In genomic region chr3:27638604-27639003, GRCh38 we compare ENCODE assay signal across 20 cellular contexts.
"Had no signal": no experiment of that assay in that cellular context is flagged by ENCODE, and none has a peak within 500 bp of the region (broad histone marks: within the 10 kb centered on the region; RNA-seq: fewer than 3 reads in every experiment).

No MANE protein-coding gene starts in this region.

- H3K9me3 ChIP-seq: prostate gland, right atrium auricular region, transverse colon had no signal

- DNase-seq: activated CD8-positive, alpha-beta T cell treated with anti-CD3 and anti-CD28 coated beads for 36 hours; cerebellar nuclear complex; erythroblast; foreskin keratinocyte; stimulated activated CD4-positive, alpha-beta T cell treated with anti-CD3 and anti-CD28 coated beads, Interleukin-12 subunit alpha, Interleukin-12 subunit beta, amount 100 ng/mL, for 4 hours; transverse colon had no signal

- H3K36me3 Mint-ChIP-seq: activated naive CD4-positive, alpha-beta T cell treated with anti-CD3 and anti-CD28 coated beads, Interleukin-2, amount 50 U/mL, for 24 hours; naive thymus-derived CD8-positive, alpha-beta T cell had no signal

- H3K27me3 ChIP-seq: foreskin keratinocyte, right atrium auricular region, transverse colon had no signal

- H3K4me3 ChIP-seq: lung, prostate gland, right atrium auricular region, transverse colon had no signal

- H3K27me3 Mint-ChIP-seq: activated CD8-positive, alpha-beta memory T cell treated with anti-CD3 and anti-CD28 coated beads, Interleukin-2, amount 10 ng/mL, durations not matched to agents 7 days and 5 days; activated CD8-positive, alpha-beta T cell treated with anti-CD3 and anti-CD28 coated beads for 36 hours; activated naive CD4-positive, alpha-beta T cell treated with anti-CD3 and anti-CD28 coated beads, Interleukin-2, amount 50 U/mL, for 24 hours; naive thymus-derived CD8-positive, alpha-beta T cell; stimulated activated naive CD8-positive, alpha-beta T cell treated with anti-CD3 and anti-CD28 coated beads, Interleukin-15, amount 100 ng/mL, for 72 hours had no signal

- H3K36me3 ChIP-seq: prostate gland, right atrium auricular region, transverse colon had no signal

- H3K9me3 Mint-ChIP-seq: activated CD4-positive, alpha-beta T cell treated with anti-CD3 and anti-CD28 coated beads, Interleukin-2, amount 10 ng/mL, durations not matched to agents 24 days and 14 days; activated CD8-positive, alpha-beta T cell treated with anti-CD3 and anti-CD28 coated beads for 36 hours; activated naive CD4-positive, alpha-beta T cell treated with anti-CD3 and anti-CD28 coated beads, Interleukin-2, amount 50 U/mL, for 24 hours; immature natural killer cell; stimulated activated naive CD8-positive, alpha-beta T cell treated with anti-CD3 and anti-CD28 coated beads, Interleukin-15, amount 100 ng/mL, for 72 hours had no signal

- H3K27ac ChIP-seq: foreskin keratinocyte, prostate gland, right atrium auricular region, transverse colon had no signal

- ATAC-seq: foreskin keratinocyte, left lobe of liver had no signal

- FAIRE-seq: bronchial epithelial cell, endometrium, urothelium cell line had no signal

- H3K4me3 Mint-ChIP-seq: activated CD8-positive, alpha-beta T cell treated with anti-CD3 and anti-CD28 coated beads for 36 hours; activated T-helper 1 cell treated with anti-CD3 and anti-CD28 coated beads, Interleukin-12 subunit alpha, Interleukin-12 subunit beta, Interleukin-2, Interleukin-4 antibody, amounts not matched to agents 30 ng/mL and 10 ng/mL and 1 ng/mL, durations not matched to agents 14 hours and 24 hours and 36 hours had no signal

- H3K4me1 ChIP-seq: foreskin keratinocyte, prostate gland had no signal
